In genomic region chr2:236342951-236343350, GRCh38 we compare ENCODE assay signal across 16 cellular contexts.
DNase-seq lines count a peak whose midpoint lies in the region; ATAC-seq, FAIRE-seq and TF ChIP-seq lines count a peak whose summit lies in the region.
"Had no signal": no experiment of that assay in that cellular context is flagged by ENCODE, and none has a peak within 500 bp of the region (broad histone marks: within the 10 kb centered on the region; RNA-seq: fewer than 3 reads in every experiment).

No MANE protein-coding gene starts in this region.

- H3K4me2 ChIP-seq in BLaER1, result peak overlapping the region; percentile 75
- H3K4me2 ChIP-seq in IMR-90 (ENCODE audit: low read depth, low read length), result no peak overlapping the region
- no peak overlapping the region for H3K4me2 ChIP-seq in neuronal stem cell (ENCODE audit: insufficient read depth, low read length, poor library complexity, severe bottlenecking)
- H3K4me2 ChIP-seq: GM23338, PC-9 had no signal

- H3K27me3 ChIP-seq in BLaER1 (no peaks in the 10 kb centered on the region), IMR-90 (ENCODE audit: control insufficient read depth, insufficient read depth, low read length) (peaks cover 2% of the 10 kb centered on the region), bronchial epithelial cell (ENCODE audit: control insufficient read depth, insufficient read depth, low read length) (no peaks in the 10 kb centered on the region), neuronal stem cell (ENCODE audit: control insufficient read depth in 3 of 3, insufficient read depth in 3 of 3, low read depth in 1 of 3, low read length in 3 of 3) (no peaks in the 10 kb centered on the region)
- H3K27me3 ChIP-seq: MG63, SJSA1 had no signal

- H2AK5ac ChIP-seq in IMR-90 (ENCODE audit: low read depth, low read length), result no peak overlapping the region
- H2AK5ac ChIP-seq in neuronal stem cell (ENCODE audit: low read depth, low read length), result peak overlapping the region; percentile 95

- no peaks in the 10 kb centered on the region for H3K36me3 Mint-ChIP-seq in activated CD4-positive, alpha-beta T cell treated with anti-CD3 and anti-CD28 coated beads, Interleukin-2, amount 10 ng/mL, durations not matched to agents 24 days and 14 days (ENCODE audit: low read depth)
- H3K36me3 Mint-ChIP-seq: CD4-positive, alpha-beta memory T cell had no signal

- no TSS peak for BruUV-seq in IMR-90 (replicated peaks; lab: Mats Ljungman, UMichigan)

- H2BK15ac ChIP-seq in IMR-90 (ENCODE audit: low read depth, low read length) (no peak overlapping the region), neuronal stem cell (ENCODE audit: low read length) (peak overlapping the region; percentile 99)

- H3K4me3 Mint-ChIP-seq in activated CD4-positive, alpha-beta T cell treated with anti-CD3 and anti-CD28 coated beads, Interleukin-2, amount 10 ng/mL, durations not matched to agents 24 days and 14 days, result no peak overlapping the region
- H3K4me3 Mint-ChIP-seq: CD4-positive, alpha-beta memory T cell; GM23338 had no signal

- dilution Hi-C loops in IMR-90 (cut with HindIII; ENCODE audit: low sequenced_read_pairs, unreplicated experiment), result no loop called here

- no peak for DNase-seq in IMR-90
- DNase-seq in bronchial epithelial cell (ENCODE audit: low read depth), result no peak
- no peak for DNase-seq in neuronal stem cell (ENCODE audit: low spot score)
- no peak for DNase-seq in activated CD4-positive, alpha-beta T cell treated with anti-CD3 and anti-CD28 coated beads, Interleukin-2, amount 10 ng/mL, durations not matched to agents 24 days and 14 days
- DNase-seq: NK-92 treated with Interleukin-12 subunit alpha and Interleukin-12 subunit beta, amount 100 ng/mL, for 24 hours; Right ventricle myocardium superior had no signal

- H4K91ac ChIP-seq in IMR-90 (ENCODE audit: insufficient read depth, low read depth, low read length) (no peak overlapping the region), neuronal stem cell (ENCODE audit: low read depth, low read length, poor library complexity) (no peak overlapping the region)

- H3K36me3 ChIP-seq in BLaER1 (no peaks in the 10 kb centered on the region), IMR-90 (ENCODE audit: control insufficient read depth, insufficient read depth, low read length) (no peaks in the 10 kb centered on the region), bronchial epithelial cell (ENCODE audit: control insufficient read depth, insufficient read depth, low read length) (no peaks in the 10 kb centered on the region), neuronal stem cell (replicated peaks in 1 of 2; ENCODE audit: control insufficient read depth in 2 of 2, insufficient read depth in 2 of 2, low read length in 2 of 2) (peaks cover 0 to 2% of the 10 kb centered on the region in 2 donors)
- H3K36me3 ChIP-seq: MG63, SJSA1 had no signal

- POLR2A ChIA-PET in IMR-90 (lab: Charles Lee; ENCODE audit: unreplicated experiment), result no interaction called here

- H3K27ac Mint-ChIP-seq in activated CD4-positive, alpha-beta T cell treated with anti-CD3 and anti-CD28 coated beads, Interleukin-2, amount 10 ng/mL, durations not matched to agents 24 days and 14 days, result no peak overlapping the region
- H3K27ac Mint-ChIP-seq: CD4-positive, alpha-beta memory T cell; GM23338 had no signal

- no peak overlapping the region for H3K56ac ChIP-seq in IMR-90 (ENCODE audit: extremely low read depth, insufficient read depth, low read length)

- TF ChIP-seq CTCF in IMR-90 (conservative IDR thresholded peaks at IDR 0.05; ENCODE audit: low read depth, low read length) (no peak), bronchial epithelial cell (IDR thresholded peaks at IDR 0.05; ENCODE audit: insufficient read depth, low read length, severe bottlenecking) (no peak)

- no peaks in the 10 kb centered on the region for H4K20me1 ChIP-seq in BLaER1
- H4K20me1 ChIP-seq in IMR-90 (ENCODE audit: insufficient read depth, low read length), result no peaks in the 10 kb centered on the region

- H3K9ac ChIP-seq in BLaER1 (no peak overlapping the region), IMR-90 (ENCODE audit: low read depth, low read length) (no peak overlapping the region), neuronal stem cell (ENCODE audit: low read depth, low read length, poor library complexity) (no peak overlapping the region)

- H3K27me3 Mint-ChIP-seq in activated CD4-positive, alpha-beta T cell treated with anti-CD3 and anti-CD28 coated beads, Interleukin-2, amount 10 ng/mL, durations not matched to agents 24 days and 14 days, result no peaks in the 10 kb centered on the region

- H3K4ac ChIP-seq in IMR-90 (ENCODE audit: low read depth, low read length) (no peak overlapping the region), neuronal stem cell (ENCODE audit: low read length) (no peak overlapping the region)

- no peak overlapping the region for H4K5ac ChIP-seq in IMR-90 (ENCODE audit: low read depth, low read length)

- H3K9me3 Mint-ChIP-seq in activated CD4-positive, alpha-beta T cell treated with anti-CD3 and anti-CD28 coated beads, Interleukin-2, amount 10 ng/mL, durations not matched to agents 24 days and 14 days, result no peaks in the 10 kb centered on the region
- H3K9me3 Mint-ChIP-seq: CD4-positive, alpha-beta memory T cell had no signal

- intact Hi-C loops in IMR-90 (cut with micrococcal nuclease), result loop anchor here (1.0 to 5.0 kb wide), 3 partner anchors 576 to 717 kb away; no protein-coding TSS in a partner anchor
- intact Hi-C loops in activated CD4-positive, alpha-beta T cell treated with anti-CD3 and anti-CD28 coated beads, Interleukin-2, amount 10 ng/mL, durations not matched to agents 24 days and 14 days (cut with micrococcal nuclease), result loop anchor here (1.0 kb wide), 1 partner anchor 729 kb away; no protein-coding TSS in a partner anchor

- H3K23ac ChIP-seq in IMR-90 (ENCODE audit: low read depth, low read length) (no peak overlapping the region), neuronal stem cell (ENCODE audit: low read depth, low read length, poor library complexity) (no peak overlapping the region)

- H3K9me1 ChIP-seq in IMR-90 (ENCODE audit: insufficient read depth, low read length), result no peaks in the 10 kb centered on the region

- H3K9me3 ChIP-seq in BLaER1, result 0 out of 2 replicates have a peak, but pooled peaks cover 5% of the 10 kb centered on the region
- no peaks in the 10 kb centered on the region for H3K9me3 ChIP-seq in IMR-90 (ENCODE audit: control insufficient read depth, insufficient read depth, low read length)
- H3K9me3 ChIP-seq in neuronal stem cell (replicated peaks in 1 of 2; ENCODE audit: control insufficient read depth in 2 of 2, insufficient read depth in 1 of 2, low read depth in 1 of 2, low read length in 2 of 2), result peaks cover 3 to 14% of the 10 kb centered on the region in 2 donors
- H3K9me3 ChIP-seq: Caco-2, MG63, SJSA1 had no signal

- H3K14ac ChIP-seq in IMR-90 (replicated peaks; ENCODE audit: low read depth, low read length) (no peak overlapping the region), neuronal stem cell (ENCODE audit: low read length) (peak overlapping the region; percentile 17)

- H2BK20ac ChIP-seq in IMR-90 (ENCODE audit: low read depth, low read length), result no peak overlapping the region

- no peak for TF ChIP-seq POLR2A in IMR-90 (IDR thresholded peaks at IDR 0.05; ENCODE audit: low read depth, low read length)

- WGBS in IMR-90 (ENCODE audit: extremely low coverage in 2 of 2, insufficient read length in 1 of 2), 2 experiments, result 63% methylated on average over 2 of the region's 12 CpGs; no CpG with 5 or more reads in 1 of the 2 experiments
- WGBS in neuronal stem cell (ENCODE audit: extremely low coverage in 2 of 2, insufficient read length in 2 of 2, insufficient replicate concordance in 1 of 2), 2 donors, result no CpG with 5 or more reads among the region's 12 CpGs

- no peak overlapping the region for H2AK9ac ChIP-seq in IMR-90 (replicated peaks; ENCODE audit: low read depth, low read length, poor library complexity)

- CTCF ChIA-PET in IMR-90 (lab: Yijun Ruan, JAX), result no interaction called here

- H2AFZ ChIP-seq in IMR-90 (replicated peaks; ENCODE audit: low read length, poor library complexity) (peak overlapping the region; percentile 32), neuronal stem cell (ENCODE audit: low read length) (no peak overlapping the region)
- H2AFZ ChIP-seq: GM23338, PC-9 had no signal

- H3K79me1 ChIP-seq in IMR-90 (ENCODE audit: low read depth in 1 of 2, low read length in 2 of 2) (no peaks in the 10 kb centered on the region), neuronal stem cell (ENCODE audit: low read depth, low read length) (no peaks in the 10 kb centered on the region)

- H3K27ac ChIP-seq in BLaER1, result no peak overlapping the region
- no peak overlapping the region for H3K27ac ChIP-seq in IMR-90 (ENCODE audit: insufficient read depth, low read length)
- no peak overlapping the region for H3K27ac ChIP-seq in neuronal stem cell (replicated peaks; ENCODE audit: low read length)
- H3K27ac ChIP-seq: PC-9, SJSA1 had no signal

- H3K4me1 Mint-ChIP-seq in activated CD4-positive, alpha-beta T cell treated with anti-CD3 and anti-CD28 coated beads, Interleukin-2, amount 10 ng/mL, durations not matched to agents 24 days and 14 days, result no peaks in the 10 kb centered on the region

- H2BK120ac ChIP-seq in IMR-90 (ENCODE audit: low read depth, low read length) (no peak overlapping the region), neuronal stem cell (ENCODE audit: low read depth, low read length) (peak overlapping the region; percentile 84)

- no peak overlapping the region for H4K8ac ChIP-seq in IMR-90 (ENCODE audit: low read depth in 2 of 2, low read length in 2 of 2)
- no peak overlapping the region for H4K8ac ChIP-seq in neuronal stem cell (ENCODE audit: low read depth, low read length)

- in situ Hi-C loops in IMR-90 (cut with MboI; ENCODE audit: low sequenced_read_pairs), result loop anchor here (10.0 to 25.0 kb wide), 2 partner anchors 712 to 1219 kb away; partner anchors contain the start of gene PRLH

- peak overlapping the region; percentile 33 for H2BK12ac ChIP-seq in neuronal stem cell (ENCODE audit: low read length)

- peaks cover 60% of the 10 kb centered on the region for H3K4me1 ChIP-seq in BLaER1
- H3K4me1 ChIP-seq in IMR-90 (ENCODE audit: control insufficient read depth, insufficient read depth, low read length), result no peaks in the 10 kb centered on the region
- H3K4me1 ChIP-seq in neuronal stem cell (ENCODE audit: control insufficient read depth in 2 of 2, insufficient read depth in 1 of 2, low read depth in 1 of 2, low read length in 2 of 2), result peaks cover 15 to 30% of the 10 kb centered on the region in 2 donors
- H3K4me1 ChIP-seq: Caco-2, SJSA1 had no signal

- ATAC-seq in IMR-90 (ENCODE audit: low read depth) (no peak), GM21528 (IDR thresholded peaks at IDR 0.05; ENCODE audit: low FRiP score, unreplicated experiment) (no peak), HG03342 (IDR thresholded peaks at IDR 0.05; ENCODE audit: unreplicated experiment) (no peak)

- no peak overlapping the region for H2BK5ac ChIP-seq in IMR-90 (ENCODE audit: low read depth, low read length, poor library complexity, severe bottlenecking)
- H2BK5ac ChIP-seq in neuronal stem cell (ENCODE audit: low read length), result no peak overlapping the region

- peak; percentile 36 for FAIRE-seq in bronchial epithelial cell (lab: Jason Lieb, UNC)

- no peak for TF ChIP-seq RAD21 in IMR-90 (IDR thresholded peaks at IDR 0.05; ENCODE audit: low read length)

- no peak overlapping the region for H3K18ac ChIP-seq in IMR-90 (ENCODE audit: low read depth, low read length)
- H3K18ac ChIP-seq in neuronal stem cell (ENCODE audit: low read length), result peak overlapping the region; percentile 94

- H3K4me3 ChIP-seq in BLaER1 (no peak overlapping the region), IMR-90 (ENCODE audit: insufficient read depth, low read depth, low read length) (no peak overlapping the region), bronchial epithelial cell (ENCODE audit: low read depth, low read length) (no peak overlapping the region), neuronal stem cell (ENCODE audit: low read length in 2 of 2) (no peak overlapping the region)
- H3K4me3 ChIP-seq: GM23338, K562, MG63, PC-9, SJSA1 had no signal
